8 cellular contexts compared by ENCODE assay signal in the genomic region with DNA sequence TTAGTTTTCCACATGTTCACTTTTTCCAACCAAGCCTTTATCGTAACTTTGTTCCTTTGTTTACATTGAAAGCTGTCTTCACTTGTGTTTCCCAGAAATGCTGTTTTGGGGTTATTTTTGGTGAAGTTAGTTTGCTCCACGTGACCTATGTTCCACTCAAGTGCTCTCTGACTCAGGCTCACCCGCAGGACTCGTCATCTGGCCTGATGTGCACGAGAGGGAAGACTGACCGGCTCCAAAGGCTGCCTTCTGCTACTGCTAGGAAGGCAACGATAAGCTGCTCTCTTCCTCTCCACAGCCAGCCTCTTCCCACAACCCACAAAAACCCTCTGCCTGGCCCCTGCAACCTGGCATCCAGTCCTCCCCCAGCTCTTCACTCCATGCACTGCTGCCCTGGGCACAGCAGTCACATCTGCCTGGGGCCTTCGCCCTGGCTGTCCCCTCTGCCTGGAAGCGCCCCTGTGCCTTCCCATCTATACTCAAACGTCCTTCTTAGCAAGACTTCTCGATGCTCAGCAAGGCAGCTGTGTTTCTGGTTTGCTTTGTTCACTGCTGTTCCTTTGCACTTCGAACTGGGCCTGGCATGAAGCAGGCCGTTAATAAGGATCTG. TPM values are rescaled to one million over a fixed set of nuclear protein-coding genes. Genes with fewer than 3 reads are reported as not detected.
DNase-seq lines count a peak whose midpoint lies in the region; ATAC-seq and TF ChIP-seq lines count a peak whose summit lies in the region.

No MANE protein-coding gene starts in this region.

- H3K27ac ChIP-seq in subcutaneous abdominal adipose tissue (ENCODE audit: low read depth, low read length), result peak overlapping the region; percentile 99

- ATAC-seq in GM21786 (IDR thresholded peaks at IDR 0.05; ENCODE audit: unreplicated experiment), result no peak

- no peaks in the 10 kb centered on the region for H3K9me3 ChIP-seq in endocrine pancreas (ENCODE audit: control insufficient read depth, low read length)
- H3K9me3 ChIP-seq in subcutaneous abdominal adipose tissue (ENCODE audit: control insufficient read depth in 5 of 5, low read length in 5 of 5), result no peaks in the 10 kb centered on the region

- intact Hi-C loops in CD14-positive monocyte (cut with micrococcal nuclease), result loop anchor here (2.0 to 5.0 kb wide), 2 partner anchors 28 to 43 kb away; a partner anchor contains a TSS

- H3K27me3 Mint-ChIP-seq in CD14-positive monocyte (ENCODE audit: low read depth in 3 of 3), result peaks cover 0 to 7% (median 6%) of the 10 kb centered on the region in 3 donors

- H3K9me3 Mint-ChIP-seq in CD14-positive monocyte, result no peaks in the 10 kb centered on the region

- H3K9ac ChIP-seq in endocrine pancreas (ENCODE audit: control insufficient read depth, insufficient read depth, low read length), result peak overlapping the region; percentile 22
- peak overlapping the region; percentile 66 to 92 (median 82) for H3K9ac ChIP-seq in subcutaneous abdominal adipose tissue (ENCODE audit: low read length in 5 of 5)

- peaks cover 2 to 5% of the 10 kb centered on the region in 2 donors for H3K36me3 Mint-ChIP-seq in CD14-positive monocyte

- peaks cover 36% of the 10 kb centered on the region for H3K4me1 Mint-ChIP-seq in CD14-positive monocyte

- H3K27me3 ChIP-seq in endocrine pancreas (ENCODE audit: control insufficient read depth, insufficient read depth, low read length), result no peaks in the 10 kb centered on the region
- H3K27me3 ChIP-seq in subcutaneous abdominal adipose tissue (ENCODE audit: control insufficient read depth in 5 of 5, insufficient read depth in 4 of 5, low read length in 5 of 5), result no peaks in the 10 kb centered on the region

- no peak for TF ChIP-seq CTCF in CD14-positive monocyte (IDR thresholded peaks at IDR 0.05)

- H3K4me3 ChIP-seq in endocrine pancreas (ENCODE audit: control insufficient read depth, insufficient read depth, low read length) (no peak overlapping the region), subcutaneous abdominal adipose tissue (ENCODE audit: low read depth in 1 of 5, low read length in 5 of 5) (peak overlapping the region in 4 of 5 donors; percentile 23 to 60 (median 36))

- H3K36me3 ChIP-seq in endocrine pancreas (ENCODE audit: control insufficient read depth, insufficient read depth, low read length) (no peaks in the 10 kb centered on the region), subcutaneous abdominal adipose tissue (ENCODE audit: control insufficient read depth in 5 of 5, insufficient read depth in 5 of 5, low read length in 5 of 5) (peaks cover 0 to 2% (median under 1%) of the 10 kb centered on the region in 5 donors)

- DNase-seq in CD14-positive monocyte (ENCODE audit: low spot score), result peak; percentile 92
- peak; percentile 51 for DNase-seq in HS-27A (ENCODE audit: low read depth)
- DNase-seq in activated CD4-positive, alpha-beta T cell treated with anti-CD3 and anti-CD28 coated beads for 48 hours, result peak; percentile 74
- DNase-seq in mucosa of gallbladder (ENCODE audit: low spot score), result peak; percentile 61
- DNase-seq in middle frontal gyrus (ENCODE audit: extremely low spot score, low spot score), result no peak

- no peaks in the 10 kb centered on the region for H3K4me1 ChIP-seq in endocrine pancreas (ENCODE audit: control insufficient read depth, insufficient read depth, low read length)
- peaks cover 17 to 69% (median 56%) of the 10 kb centered on the region in 5 donors for H3K4me1 ChIP-seq in subcutaneous abdominal adipose tissue (ENCODE audit: control insufficient read depth in 5 of 5, insufficient read depth in 5 of 5, low read length in 5 of 5)

- peak overlapping the region; percentile 71 to 87 for H3K4me3 Mint-ChIP-seq in CD14-positive monocyte

- peak overlapping the region; percentile 91 to 97 (median 95) for H3K27ac Mint-ChIP-seq in CD14-positive monocyte

RNA-seq across cellular contexts. Expression of a gene that starts 28.0 kb away (rescaled TPM):
- under 1 TPM; 0.11 to 0.22 TPM for polyA plus RNA-seq in CD14-positive monocyte
- 25.1 TPM for total RNA-seq in mucosa of gallbladder
